In genomic region chr2:56372071-56372656, GRCh38 we compare ENCODE assay signal across 20 cellular contexts.
A peak's percentile ranks its signal among the peaks of the same experiment; 100 is the strongest.
DNase-seq lines count a peak whose midpoint lies in the region; ATAC-seq and TF ChIP-seq lines count a peak whose summit lies in the region.
"Had no signal": no experiment of that assay in that cellular context is flagged by ENCODE, and none has a peak within 500 bp of the region (broad histone marks: within the 10 kb centered on the region; RNA-seq: fewer than 3 reads in every experiment).

No MANE protein-coding gene starts in this region.

- peak overlapping the region; percentile 60 for H2AFZ ChIP-seq in KMS-11 (ENCODE audit: low read depth)

- peak overlapping the region; percentile 83 for H3K4me3 ChIP-seq in KMS-11 (IDR thresholded peaks at IDR 0.05; ENCODE audit: insufficient read depth, low read depth, low read length)
- H3K4me3 ChIP-seq: A549; BLaER1 treated with 17β-estradiol and CSF1 and Interleukin-3, amounts not matched to agents 10 nM and 100 nM; MG63 had no signal

- H3K36me3 ChIP-seq in KMS-11 (ENCODE audit: insufficient read depth): no peaks in the 10 kb centered on the region
- H3K36me3 ChIP-seq: BLaER1 treated with 17β-estradiol and CSF1 and Interleukin-3, amounts not matched to agents 10 nM and 100 nM; MG63 had no signal

- H3K9ac ChIP-seq in KMS-11: peak overlapping the region; percentile 34; the same call in 1 of the 2 replicates
- H3K9ac ChIP-seq: BLaER1 treated with 17β-estradiol and CSF1 and Interleukin-3, amounts not matched to agents 10 nM and 100 nM had no signal

- H4K20me1 ChIP-seq in KMS-11 (ENCODE audit: insufficient read depth): no peaks in the 10 kb centered on the region
- H4K20me1 ChIP-seq: BLaER1 treated with 17β-estradiol and CSF1 and Interleukin-3, amounts not matched to agents 10 nM and 100 nM had no signal

- peak; percentile 93 for ATAC-seq in foreskin keratinocyte
- no peak for ATAC-seq in GM21576 (IDR thresholded peaks at IDR 0.05; ENCODE audit: unreplicated experiment)
- ATAC-seq in GM21526 (IDR thresholded peaks at IDR 0.05; ENCODE audit: low FRiP score, unreplicated experiment): no peak
- ATAC-seq: A549, PC-3 had no signal

- peak; percentile 19 for DNase-seq in EH (ENCODE audit: low read depth)
- peak; percentile 40 for DNase-seq in SW480 (ENCODE audit: low spot score)
- DNase-seq in foreskin keratinocyte: peak; percentile 74 to 86
- DNase-seq in foreskin melanocyte: no peak
- DNase-seq in islet precursor cell: no peak
- DNase-seq: DND-41, GOT3, KBM-7, MG63, NCI-H1417, NCI-H2029, NCI-H2171 treated with DMSO at 0.1 percent for 48 hours, NCI-H774, PC-3, T-helper 1 cell had no signal

- no peak for TF ChIP-seq CTCF in KMS-11 (conservative IDR thresholded peaks at IDR 0.05; ENCODE audit: low read depth, low read length)
- no peak for TF ChIP-seq CTCF in foreskin keratinocyte (conservative IDR thresholded peaks at IDR 0.05)

- peak overlapping the region; percentile 77 for H3K27ac ChIP-seq in KMS-11
- no peak overlapping the region for H3K27ac ChIP-seq in foreskin keratinocyte
- H3K27ac ChIP-seq: A549; BLaER1 treated with 17β-estradiol and CSF1 and Interleukin-3, amounts not matched to agents 10 nM and 100 nM had no signal

- H3K27me3 ChIP-seq in KMS-11 (ENCODE audit: insufficient read depth, low read depth): no peaks in the 10 kb centered on the region
- no peaks in the 10 kb centered on the region for H3K27me3 ChIP-seq in foreskin keratinocyte
- H3K27me3 ChIP-seq: BLaER1 treated with 17β-estradiol and CSF1 and Interleukin-3, amounts not matched to agents 10 nM and 100 nM; MG63 had no signal

- H3K4me1 ChIP-seq in KMS-11 (ENCODE audit: low read depth, poor library complexity, severe bottlenecking) (peaks cover 63% of the 10 kb centered on the region), foreskin keratinocyte (peaks cover 6% of the 10 kb centered on the region)
- H3K4me1 ChIP-seq: A549 had no signal

- no peaks in the 10 kb centered on the region for H3K79me2 ChIP-seq in KMS-11 (ENCODE audit: insufficient read depth, low read depth)

- H3K4me2 ChIP-seq in KMS-11: peak overlapping the region; percentile 45
- H3K4me2 ChIP-seq: A549 had no signal

Comparison
In these comparisons a context has a peak if more than half of its experiments do, and no peak if none do; other contexts are left out.
1. DNase-seq: peak in EH (single experiment), SW480 (single experiment) and foreskin keratinocyte (2 of 2); none in foreskin melanocyte (single experiment) and islet precursor cell (single experiment).